8 cellular contexts compared by ENCODE assay signal in genomic region chr2:85678794-85679672, GRCh38. TPM values are rescaled to one million over a fixed set of nuclear protein-coding genes. Genes with fewer than 3 reads are reported as not detected.
DNase-seq lines count a peak whose midpoint lies in the region; ATAC-seq and TF ChIP-seq lines count a peak whose summit lies in the region.

No MANE protein-coding gene starts in this region.

- H3K9me3 ChIP-seq in neutrophil (no peaks in the 10 kb centered on the region), stomach (no peaks in the 10 kb centered on the region)

- no peaks in the 10 kb centered on the region for H3K36me3 ChIP-seq in BJ (ENCODE audit: control insufficient read depth, insufficient read depth, low read length)
- no peaks in the 10 kb centered on the region for H3K36me3 ChIP-seq in neutrophil
- H3K36me3 ChIP-seq in stomach: no peaks in the 10 kb centered on the region

- TF ChIP-seq CTCF in BJ (IDR thresholded peaks at IDR 0.05; ENCODE audit: insufficient read depth, low read depth, low read length): peak; percentile 99
- TF ChIP-seq CTCF in foreskin fibroblast (IDR thresholded peaks at IDR 0.05; ENCODE audit: low read depth, low read length): peak; percentile 91
- TF ChIP-seq CTCF in neutrophil (IDR thresholded peaks at IDR 0.05): peak; percentile 99
- TF ChIP-seq CTCF in stomach (IDR thresholded peaks at IDR 0.05): peak in 6 of 7 experiments; percentile 33 to 99 (median 96)

- H3K27me3 ChIP-seq in BJ (ENCODE audit: control insufficient read depth, insufficient read depth, low read length): no peaks in the 10 kb centered on the region
- no peaks in the 10 kb centered on the region for H3K27me3 ChIP-seq in neutrophil
- no peaks in the 10 kb centered on the region for H3K27me3 ChIP-seq in stomach

- intact Hi-C loops in stomach (cut with DNase I; ENCODE audit: low total_unique reads): no loop called here

- H3K4me1 ChIP-seq in neutrophil (ENCODE audit: control insufficient read depth in 1 of 2, insufficient read depth in 1 of 2, low read depth in 1 of 2, low read length in 1 of 2) (peaks cover 29 to 33% of the 10 kb centered on the region in 2 experiments), stomach (peaks cover 12 to 18% (median 14%) of the 10 kb centered on the region in 4 donors)

- H3K27ac Mint-ChIP-seq in activated T-helper 17 cell treated with anti-CD3 and anti-CD28 coated beads, Interleukin-2, amount 50 U/mL, for 72 hours: no peak overlapping the region

- WGBS in stomach, 5 donors: 15 to 21% (median 16%) methylated on average over 11 to 25 of the region's 25 CpGs

- TF ChIP-seq POLR2A in stomach (IDR thresholded peaks at IDR 0.05): no peak

- H3K27me3 Mint-ChIP-seq in activated T-helper 17 cell treated with anti-CD3 and anti-CD28 coated beads, Interleukin-2, amount 50 U/mL, for 72 hours: no peaks in the 10 kb centered on the region

- H3K9me3 Mint-ChIP-seq in activated T-helper 17 cell treated with anti-CD3 and anti-CD28 coated beads, Interleukin-2, amount 50 U/mL, for 72 hours: no peaks in the 10 kb centered on the region

- CTCF ChIA-PET in BJ (lab: Yijun Ruan, JAX): interaction anchor here (0.7 to 3.9 kb wide), 27 partner anchors 8 to 135 kb away, joined by 3 to 49 read pairs (median 5); partner anchors contain the start of genes GNLY and SFTPB

- H3K4me3 ChIP-seq in BJ (ENCODE audit: low read depth, low read length) (no peak overlapping the region), foreskin fibroblast (ENCODE audit: low read depth in 1 of 2, low read length in 2 of 2) (no peak overlapping the region), neutrophil (ENCODE audit: low read depth in 1 of 2, low read length in 1 of 2) (peak overlapping the region; percentile 42 to 51), stomach (peak overlapping the region in 3 of 4 donors; percentile 1 to 22 (median 15))

- POLR2A ChIA-PET in BJ (lab: Charles Lee): no interaction called here

- H3K36me3 Mint-ChIP-seq in activated T-helper 17 cell treated with anti-CD3 and anti-CD28 coated beads, Interleukin-2, amount 50 U/mL, for 72 hours (ENCODE audit: low read depth): no peaks in the 10 kb centered on the region

- H3K4me1 Mint-ChIP-seq in activated T-helper 17 cell treated with anti-CD3 and anti-CD28 coated beads, Interleukin-2, amount 50 U/mL, for 72 hours: peaks cover 5% of the 10 kb centered on the region

- DNase-seq in BJ (ENCODE audit: low read depth) (no peak), KBM-7 (peak; percentile 83), RKO (ENCODE audit: low spot score) (peak; percentile 52), foreskin fibroblast (peak; percentile 56 to 89), stomach (peak; percentile 98)

- in situ Hi-C loops in KBM-7 (cut with MboI; ENCODE audit: low pct_unique_long_range_greater_than_20kb, low sequenced_read_pairs): no loop called here

- TF ChIP-seq EP300 in stomach (IDR thresholded peaks at IDR 0.05): no peak

- H3K4me3 Mint-ChIP-seq in activated T-helper 17 cell treated with anti-CD3 and anti-CD28 coated beads, Interleukin-2, amount 50 U/mL, for 72 hours: no peak overlapping the region

- H3K27ac ChIP-seq in neutrophil (no peak overlapping the region), stomach (peak overlapping the region in 3 of 5 donors; percentile 25 to 55 (median 50))

- peak; percentile 65 for ATAC-seq in GM19372 (IDR thresholded peaks at IDR 0.05; ENCODE audit: low read depth, unreplicated experiment)
- peak; percentile 81 for ATAC-seq in activated T-helper 17 cell treated with anti-CD3 and anti-CD28 coated beads, Interleukin-2, amount 50 U/mL, for 72 hours (replicated peaks)

RNA-seq across cellular contexts. Expression of gene SFTPB, which starts 11.0 kb away (rescaled TPM):
- not detected in 2 replicates for polyA plus RNA-seq in BJ (2011; rRNA removed)
- not detected in 2 replicates for polyA minus RNA-seq in BJ (2011; rRNA and poly(A)+ RNA removed)
- not detected for total RNA-seq in activated T-helper 17 cell treated with anti-CD3 and anti-CD28 coated beads, Interleukin-2, amount 50 U/mL, for 72 hours
- total RNA-seq in stomach: 1,000 to 10,000 TPM in 1 of 5 donors, 10 to 100 TPM in 1, 1 to 10 TPM in 1, under 1 TPM in 1, not detected in 1; 0.14 to 4,040 (median 7.4) TPM
- 10 to 100 TPM in 1 of 3 donors, 1 to 10 TPM in 1, under 1 TPM in 1; 0.44 to 10.8 (median 1.8) TPM for polyA plus RNA-seq in stomach

RNA-seq across cellular contexts. Expression of gene GNLY, which starts 15.1 kb away (rescaled TPM):
- polyA plus RNA-seq in BJ (2011; rRNA removed): not detected in 2 replicates
- not detected in 2 replicates for polyA minus RNA-seq in BJ (2011; rRNA and poly(A)+ RNA removed)
- total RNA-seq in activated T-helper 17 cell treated with anti-CD3 and anti-CD28 coated beads, Interleukin-2, amount 50 U/mL, for 72 hours: 10 to 100 TPM; 10.6 to 32.4 TPM
- 1 to 10 TPM in 1 of 5 donors, under 1 TPM in 1, not detected in 3; 0.72 to 5.8 TPM for total RNA-seq in stomach
- 1 to 10 TPM; 1.1 to 2.4 (median 1.7) TPM for polyA plus RNA-seq in stomach

Comparison
In these comparisons a context has a peak if more than half of its experiments do, and no peak if none do; other contexts are left out.
1. H3K4me3 ChIP-seq: peak in neutrophil (2 of 2) and stomach (3 of 4); none in BJ (single experiment) and foreskin fibroblast (0 of 2).
2. Peak in every context shown above with its lines, with median percentiles within 50 percentile points of each other: CTCF ChIP-seq.